23 cellular contexts compared by ENCODE assay signal in genomic region chr15:38662805-38663204, GRCh38.
DNase-seq lines count a peak whose midpoint lies in the region; ATAC-seq, FAIRE-seq and TF ChIP-seq lines count a peak whose summit lies in the region.
"Had no signal": no experiment of that assay in that cellular context is flagged by ENCODE, and none has a peak within 500 bp of the region (broad histone marks: within the 10 kb centered on the region; RNA-seq: fewer than 3 reads in every experiment).

No MANE protein-coding gene starts in this region.

- FAIRE-seq in small intestine (lab: Jason Lieb, UNC): no peak
- FAIRE-seq: HTR-8/SVneo had no signal

- H3K27ac ChIP-seq in Karpas-422 (ENCODE audit: low read length): peak overlapping the region; percentile 42
- no peak overlapping the region for H3K27ac ChIP-seq in osteoblast (ENCODE audit: low read depth, low read length)
- H3K27ac ChIP-seq in small intestine (ENCODE audit: low read depth in 1 of 2, low read length in 1 of 2): no peak overlapping the region
- no peak overlapping the region for H3K27ac ChIP-seq in lower lobe of right lung

- H3K36me3 ChIP-seq in Karpas-422 (ENCODE audit: insufficient read depth, low read length) (no peaks in the 10 kb centered on the region), osteoblast (ENCODE audit: insufficient read depth, low read length) (no peaks in the 10 kb centered on the region), small intestine (ENCODE audit: control insufficient read depth in 2 of 2, insufficient read depth in 2 of 2, low read length in 2 of 2) (no peaks in the 10 kb centered on the region), lower lobe of right lung (no peaks in the 10 kb centered on the region)
- H3K36me3 ChIP-seq: BE2C had no signal

- H3K4me3 ChIP-seq in Karpas-422 (ENCODE audit: low read length) (no peak overlapping the region), osteoblast (ENCODE audit: insufficient read depth, low read length) (no peak overlapping the region), small intestine (ENCODE audit: low read depth in 1 of 2, low read length in 2 of 2) (no peak overlapping the region), lower lobe of right lung (no peak overlapping the region)

- H3K27ac Mint-ChIP-seq in activated CD4-positive, alpha-beta memory T cell treated with anti-CD3 and anti-CD28 coated beads for 36 hours: peak overlapping the region; percentile 59
- no peak overlapping the region for H3K27ac Mint-ChIP-seq in activated CD4-positive, alpha-beta memory T cell treated with anti-CD3 and anti-CD28 coated beads, Interleukin-2, amount 10 ng/mL, durations not matched to agents 7 days and 5 days
- H3K27ac Mint-ChIP-seq in activated T-helper 17 cell treated with anti-CD3 and anti-CD28 coated beads, Interleukin-2, amount 50 U/mL, for 72 hours: no peak overlapping the region

- H3K79me2 ChIP-seq in Karpas-422 (ENCODE audit: low read length) (no peaks in the 10 kb centered on the region), osteoblast (ENCODE audit: insufficient read depth, low read length) (no peaks in the 10 kb centered on the region)

- peaks cover 85% of the 10 kb centered on the region for H3K4me1 Mint-ChIP-seq in activated CD4-positive, alpha-beta memory T cell treated with anti-CD3 and anti-CD28 coated beads for 36 hours (ENCODE audit: low read depth)
- H3K4me1 Mint-ChIP-seq in activated CD4-positive, alpha-beta memory T cell treated with anti-CD3 and anti-CD28 coated beads, Interleukin-2, amount 10 ng/mL, durations not matched to agents 7 days and 5 days: peaks cover 73% of the 10 kb centered on the region
- H3K4me1 Mint-ChIP-seq in activated T-helper 17 cell treated with anti-CD3 and anti-CD28 coated beads, Interleukin-2, amount 50 U/mL, for 72 hours: peaks cover 45% of the 10 kb centered on the region

- POLR2A ChIA-PET in activated CD4-positive, alpha-beta memory T cell treated with anti-CD3 and anti-CD28 coated beads for 36 hours (lab: Charles Lee): interaction anchor here (1.2 to 1.6 kb wide), 2 partner anchors 9 to 51 kb away, joined by 3 to 6 read pairs; no protein-coding TSS in a partner anchor
- POLR2A ChIA-PET in activated CD4-positive, alpha-beta memory T cell treated with anti-CD3 and anti-CD28 coated beads, Interleukin-2, amount 10 ng/mL, durations not matched to agents 7 days and 5 days (lab: Charles Lee): interaction anchor here (1.1 to 22.7 kb wide), 4 partner anchors 8 to 100 kb away, joined by 4 to 497 read pairs (median 208); partner anchors contain the start of gene RASGRP1

- DNase-seq in activated CD4-positive, alpha-beta memory T cell treated with anti-CD3 and anti-CD28 coated beads for 36 hours: no peak
- no peak for DNase-seq in activated CD4-positive, alpha-beta memory T cell treated with anti-CD3 and anti-CD28 coated beads, Interleukin-2, amount 10 ng/mL, durations not matched to agents 7 days and 5 days
- DNase-seq in Karpas-422: no peak
- peak; percentile 10 for DNase-seq in osteoblast (ENCODE audit: insufficient read length, low spot score, missing footprints)
- no peak for DNase-seq in T-helper 9 cell
- no peak for DNase-seq in small intestine
- DNase-seq in lower lobe of right lung: no peak
- DNase-seq: BE2C, Caco-2, DMS 273 treated with DMSO at 0.1 percent for 48 hours, DMS79 treated with DMSO at 0.1 percent for 48 hours, GOT3, KG1, NCI-H1105 treated with DMSO at 0.1 percent for 48 hours, NCI-H2029 treated with DMSO at 0.1 percent for 48 hours, NCI-H2171, NCI-H345, NCI-H524, NCI-H82 had no signal

- intact Hi-C loops in activated CD4-positive, alpha-beta memory T cell treated with anti-CD3 and anti-CD28 coated beads for 36 hours (cut with micrococcal nuclease): no loop called here
- intact Hi-C loops in lower lobe of right lung (cut with DNase I): no loop called here

- H3K9me3 Mint-ChIP-seq in activated CD4-positive, alpha-beta memory T cell treated with anti-CD3 and anti-CD28 coated beads for 36 hours: no peaks in the 10 kb centered on the region
- H3K9me3 Mint-ChIP-seq in activated CD4-positive, alpha-beta memory T cell treated with anti-CD3 and anti-CD28 coated beads, Interleukin-2, amount 10 ng/mL, durations not matched to agents 7 days and 5 days: peaks cover 3% of the 10 kb centered on the region
- H3K9me3 Mint-ChIP-seq in activated T-helper 17 cell treated with anti-CD3 and anti-CD28 coated beads, Interleukin-2, amount 50 U/mL, for 72 hours: no peaks in the 10 kb centered on the region

- H3K4me2 ChIP-seq in Karpas-422 (ENCODE audit: low read depth, low read length, poor library complexity, severe bottlenecking): no peak overlapping the region
- H3K4me2 ChIP-seq in osteoblast (ENCODE audit: insufficient read depth, low read length): no peak overlapping the region

- ATAC-seq in activated T-helper 17 cell treated with anti-CD3 and anti-CD28 coated beads, Interleukin-2, amount 50 U/mL, for 72 hours (replicated peaks): no peak
- no peak for ATAC-seq in lower lobe of right lung
- ATAC-seq: HCT116, Right ventricle myocardium inferior had no signal

- CTCF ChIA-PET in activated CD4-positive, alpha-beta memory T cell treated with anti-CD3 and anti-CD28 coated beads for 36 hours (lab: Charles Lee): interaction anchor here (0.7 to 2.6 kb wide), 5 partner anchors 16 to 221 kb away, joined by 3 to 13 read pairs (median 4); no protein-coding TSS in a partner anchor
- CTCF ChIA-PET in activated CD4-positive, alpha-beta memory T cell treated with anti-CD3 and anti-CD28 coated beads, Interleukin-2, amount 10 ng/mL, durations not matched to agents 7 days and 5 days (lab: Charles Lee): interaction anchor here (0.6 to 20.5 kb wide), 7 partner anchors 10 to 99 kb away, joined by 3 to 311 read pairs (median 4); partner anchors contain the start of gene RASGRP1

- H3K4me1 ChIP-seq in Karpas-422 (ENCODE audit: low read length) (peaks cover 54% of the 10 kb centered on the region), osteoblast (ENCODE audit: insufficient read depth, low read length) (no peaks in the 10 kb centered on the region), small intestine (ENCODE audit: control insufficient read depth in 2 of 2, insufficient read depth in 1 of 2, low read depth in 1 of 2, low read length in 1 of 2) (no peaks in the 10 kb centered on the region), lower lobe of right lung (no peaks in the 10 kb centered on the region)
- H3K4me1 ChIP-seq: BE2C, Caco-2 had no signal

- no peaks in the 10 kb centered on the region for H4K20me1 ChIP-seq in Karpas-422 (ENCODE audit: insufficient read depth, low read depth, low read length)
- H4K20me1 ChIP-seq in osteoblast (ENCODE audit: insufficient read depth, low read length): no peaks in the 10 kb centered on the region

- no peaks in the 10 kb centered on the region for H3K27me3 Mint-ChIP-seq in activated CD4-positive, alpha-beta memory T cell treated with anti-CD3 and anti-CD28 coated beads for 36 hours
- no peaks in the 10 kb centered on the region for H3K27me3 Mint-ChIP-seq in activated CD4-positive, alpha-beta memory T cell treated with anti-CD3 and anti-CD28 coated beads, Interleukin-2, amount 10 ng/mL, durations not matched to agents 7 days and 5 days
- no peaks in the 10 kb centered on the region for H3K27me3 Mint-ChIP-seq in activated T-helper 17 cell treated with anti-CD3 and anti-CD28 coated beads, Interleukin-2, amount 50 U/mL, for 72 hours

- TF ChIP-seq CTCF in osteoblast (IDR thresholded peaks at IDR 0.05; ENCODE audit: extremely low read depth, low read depth, low read length) (no peak), lower lobe of right lung (IDR thresholded peaks at IDR 0.05) (no peak)

- 84 to 97% (median 93%) methylated on average over 2 of the region's 2 CpGs for WGBS in small intestine, 3 donors

- peaks cover 7% of the 10 kb centered on the region for H3K36me3 Mint-ChIP-seq in activated CD4-positive, alpha-beta memory T cell treated with anti-CD3 and anti-CD28 coated beads for 36 hours
- peaks cover 28% of the 10 kb centered on the region for H3K36me3 Mint-ChIP-seq in activated CD4-positive, alpha-beta memory T cell treated with anti-CD3 and anti-CD28 coated beads, Interleukin-2, amount 10 ng/mL, durations not matched to agents 7 days and 5 days (ENCODE audit: low read depth)
- H3K36me3 Mint-ChIP-seq in activated T-helper 17 cell treated with anti-CD3 and anti-CD28 coated beads, Interleukin-2, amount 50 U/mL, for 72 hours (ENCODE audit: low read depth): no peaks in the 10 kb centered on the region

- H3K4me3 Mint-ChIP-seq in activated CD4-positive, alpha-beta memory T cell treated with anti-CD3 and anti-CD28 coated beads for 36 hours: no peak overlapping the region
- no peak overlapping the region for H3K4me3 Mint-ChIP-seq in activated CD4-positive, alpha-beta memory T cell treated with anti-CD3 and anti-CD28 coated beads, Interleukin-2, amount 10 ng/mL, durations not matched to agents 7 days and 5 days
- H3K4me3 Mint-ChIP-seq in activated T-helper 17 cell treated with anti-CD3 and anti-CD28 coated beads, Interleukin-2, amount 50 U/mL, for 72 hours: peak overlapping the region; percentile 14

- no peaks in the 10 kb centered on the region for H3K9me2 ChIP-seq in Karpas-422 (replicated peaks; ENCODE audit: insufficient read depth, low read length)

- no peak overlapping the region for H2AFZ ChIP-seq in Karpas-422 (ENCODE audit: low read length)
- no peak overlapping the region for H2AFZ ChIP-seq in osteoblast (ENCODE audit: low read length)

- no peaks in the 10 kb centered on the region for H3K9me3 ChIP-seq in Karpas-422 (ENCODE audit: low read length)
- no peaks in the 10 kb centered on the region for H3K9me3 ChIP-seq in osteoblast (ENCODE audit: low read depth, low read length)
- H3K9me3 ChIP-seq in small intestine (ENCODE audit: control insufficient read depth, low read depth): no peaks in the 10 kb centered on the region
- no peaks in the 10 kb centered on the region for H3K9me3 ChIP-seq in lower lobe of right lung
- H3K9me3 ChIP-seq: BE2C, Caco-2 had no signal

- H3K9ac ChIP-seq in Karpas-422 (ENCODE audit: low read length): no peak overlapping the region

- H3K27me3 ChIP-seq in Karpas-422 (ENCODE audit: low read length) (no peaks in the 10 kb centered on the region), osteoblast (ENCODE audit: insufficient read depth, low read length) (peaks cover 33% of the 10 kb centered on the region), small intestine (ENCODE audit: control insufficient read depth in 2 of 2, insufficient read depth in 2 of 2, low read length in 2 of 2) (no peaks in the 10 kb centered on the region), lower lobe of right lung (ENCODE audit: low read depth) (no peaks in the 10 kb centered on the region)
